ENCODE assay signal across 28 cellular contexts in genomic region chr7:130102588-130102987, GRCh38.
"Had no signal": no experiment of that assay in that cellular context is flagged by ENCODE, and none has a peak within 500 bp of the region (broad histone marks: within the 10 kb centered on the region; RNA-seq: fewer than 3 reads in every experiment).

No MANE protein-coding gene starts in this region.

- H3K27me3 ChIP-seq: colonic mucosa, esophagus squamous epithelium, gastrocnemius medialis, heart right ventricle, left lung had no signal

- H3K9me3 ChIP-seq: colonic mucosa, esophagus squamous epithelium, gastrocnemius medialis, heart right ventricle, left lung, lower lobe of right lung, mucosa of descending colon had no signal

- FAIRE-seq: endometrium, islet of Langerhans, keratinocyte had no signal

- H3K4me1 ChIP-seq: colonic mucosa, esophagus squamous epithelium, heart right ventricle, left lung, lower lobe of right lung had no signal

- H3K27ac Mint-ChIP-seq: dendritic cell treated with granulocyte-macrophage colony-stimulating factor and Interleukin-4, amounts not matched to agents 40 ng/mL and 50 ng/mL, for 4 days; effector memory CD8-positive, alpha-beta T cell; endodermal cell; mesothelial cell of epicardium; naive thymus-derived CD4-positive, alpha-beta T cell had no signal

- H3K9me3 Mint-ChIP-seq: dendritic cell treated with granulocyte-macrophage colony-stimulating factor and Interleukin-4, amounts not matched to agents 40 ng/mL and 50 ng/mL, for 4 days; effector memory CD8-positive, alpha-beta T cell; endodermal cell; naive thymus-derived CD4-positive, alpha-beta T cell had no signal

- H3K27ac ChIP-seq: colonic mucosa, epithelial cell of prostate, esophagus squamous epithelium, gastrocnemius medialis, heart right ventricle, left lung, lower lobe of right lung had no signal

- ATAC-seq: effector memory CD8-positive, alpha-beta T cell; esophagus mucosa; gastrocnemius medialis; heart right ventricle; left cardiac atrium; left lung; left ventricle myocardium superior; lower lobe of right lung; mucosa of descending colon; naive thymus-derived CD4-positive, alpha-beta T cell had no signal

- H3K36me3 ChIP-seq: colonic mucosa, gastrocnemius medialis, lower lobe of right lung had no signal

- H3K4me3 ChIP-seq: colonic mucosa, esophagus squamous epithelium, gastrocnemius medialis, heart right ventricle, left lung, lower lobe of right lung, mucosa of descending colon had no signal

- H3K27me3 Mint-ChIP-seq: dendritic cell treated with granulocyte-macrophage colony-stimulating factor and Interleukin-4, amounts not matched to agents 40 ng/mL and 50 ng/mL, for 4 days; effector memory CD8-positive, alpha-beta T cell; naive thymus-derived CD4-positive, alpha-beta T cell had no signal

- DNase-seq: colonic mucosa; cortex of kidney; effector CD8-positive, alpha-beta T cell; effector memory CD8-positive, alpha-beta T cell; endodermal cell; erythroblast; esophagus squamous epithelium; foreskin fibroblast; foreskin melanocyte; gastrocnemius medialis; glutamatergic neuron; head of caudate nucleus; heart right ventricle; hippocampal formation; left cardiac atrium; left lung; left ventricle myocardium superior; lower lobe of right lung; mesenchymal stem cell; mucosa of descending colon; naive thymus-derived CD4-positive, alpha-beta T cell had no signal

- H3K4me3 Mint-ChIP-seq: dendritic cell treated with granulocyte-macrophage colony-stimulating factor and Interleukin-4, amounts not matched to agents 40 ng/mL and 50 ng/mL, for 4 days; effector memory CD8-positive, alpha-beta T cell; endodermal cell; mesothelial cell of epicardium; naive thymus-derived CD4-positive, alpha-beta T cell had no signal

- H3K4me1 Mint-ChIP-seq: endodermal cell, mesothelial cell of epicardium had no signal
